In genomic region chr10:123972481-123973401, GRCh38 we compare ENCODE assay signal across 14 cellular contexts.
DNase-seq lines count a peak whose midpoint lies in the region; ATAC-seq and TF ChIP-seq lines count a peak whose summit lies in the region.
"Had no signal": no experiment of that assay in that cellular context is flagged by ENCODE, and none has a peak within 500 bp of the region (broad histone marks: within the 10 kb centered on the region; RNA-seq: fewer than 3 reads in every experiment).

No MANE protein-coding gene starts in this region.

- TF ChIP-seq RAD21 in SK-N-SH (IDR thresholded peaks at IDR 0.05; ENCODE audit: low read length) = no peak

- WGBS in SK-N-SH (ENCODE audit: low lambda C conversion rate) = 52% methylated on average over 34 of the region's 62 CpGs
- 1 to 2% methylated on average over 18 to 60 of the region's 62 CpGs for WGBS in body of pancreas, 2 donors

- H2AFZ ChIP-seq in SK-N-SH (ENCODE audit: low read depth) = no peak overlapping the region

- CTCF ChIA-PET in SK-N-SH (lab: Yijun Ruan, JAX) = interaction anchor here (0.6 to 3.1 kb wide), 5 partner anchors 22 to 416 kb away, joined by 3 to 17 read pairs (median 8); no protein-coding TSS in a partner anchor

- no peaks in the 10 kb centered on the region for H3K36me3 ChIP-seq in SK-N-SH (replicated peaks in 1 of 2; ENCODE audit: control insufficient read depth in 1 of 2, insufficient read depth in 2 of 2, low read length in 1 of 2)
- no peaks in the 10 kb centered on the region for H3K36me3 ChIP-seq in adipocyte (ENCODE audit: control insufficient read depth, insufficient read depth, low read length, severe bottlenecking)
- no peaks in the 10 kb centered on the region for H3K36me3 ChIP-seq in thoracic aorta
- no peaks in the 10 kb centered on the region for H3K36me3 ChIP-seq in body of pancreas (replicated peaks in 1 of 2; ENCODE audit: insufficient read depth in 1 of 2, low read depth in 2 of 2)
- H3K36me3 ChIP-seq: adrenal gland had no signal

- no peaks in the 10 kb centered on the region for H3K9me2 ChIP-seq in SK-N-SH

- H3K9ac ChIP-seq in SK-N-SH (no peak overlapping the region), adipocyte (ENCODE audit: low read length) (no peak overlapping the region)

- ATAC-seq in SK-N-SH treated with all-trans-retinoic acid at 6 μM for 48 hours = no peak
- ATAC-seq in thoracic aorta (ENCODE audit: insufficient number of reproducible peaks, low FRiP score, low read depth) = no peak
- ATAC-seq in body of pancreas = no peak
- ATAC-seq in HG02884 (IDR thresholded peaks at IDR 0.05; ENCODE audit: unreplicated experiment) = no peak
- ATAC-seq: psoas muscle had no signal

- H3K4me2 ChIP-seq in SK-N-SH = no peak overlapping the region

- DNase-seq in SK-N-SH = peak; percentile 74
- DNase-seq in adipocyte (ENCODE audit: low read depth) = peak; percentile 32
- DNase-seq in iPS-NIHi11 (ENCODE audit: low spot score) = peak; percentile 61
- no peak for DNase-seq in thoracic aorta (ENCODE audit: low spot score)
- no peak for DNase-seq in 8988T
- no peak for DNase-seq in body of pancreas
- DNase-seq: activated T-cell treated with anti-CD3 and anti-CD28 coated beads, Interleukin-2, amount 50 U/mL, for 24 hours; adrenal gland; COR-L47; immature natural killer cell; psoas muscle; RPMI8226 had no signal

- H3K79me2 ChIP-seq in SK-N-SH (ENCODE audit: insufficient read depth) = no peaks in the 10 kb centered on the region

- TF ChIP-seq CTCF in SK-N-SH (IDR thresholded peaks at IDR 0.05) (no peak), thoracic aorta (IDR thresholded peaks at IDR 0.05) (no peak), body of pancreas (IDR thresholded peaks at IDR 0.05) (no peak)

- TF ChIP-seq POLR2A in body of pancreas (IDR thresholded peaks at IDR 0.05) = no peak

- no peak overlapping the region for H3K4me3 ChIP-seq in SK-N-SH (ENCODE audit: low read depth in 2 of 2, low read length in 1 of 2)
- no peak overlapping the region for H3K4me3 ChIP-seq in adipocyte (ENCODE audit: low read length)
- peak overlapping the region; percentile 28 for H3K4me3 ChIP-seq in thoracic aorta
- H3K4me3 ChIP-seq in body of pancreas = no peak overlapping the region
- H3K4me3 ChIP-seq: adrenal gland, psoas muscle had no signal

- no peaks in the 10 kb centered on the region for H3K4me1 ChIP-seq in SK-N-SH (ENCODE audit: control insufficient read depth in 1 of 2, insufficient read depth in 2 of 2, low read depth in 1 of 2, low read length in 1 of 2)
- H3K4me1 ChIP-seq in adipocyte (ENCODE audit: control insufficient read depth, insufficient read depth, low read length) = peaks cover 3% of the 10 kb centered on the region
- peaks cover 0 to 7% of the 10 kb centered on the region in 2 donors for H3K4me1 ChIP-seq in thoracic aorta (ENCODE audit: control insufficient read depth in 1 of 2, low read depth in 2 of 2)
- H3K4me1 ChIP-seq in body of pancreas = peaks cover 5% of the 10 kb centered on the region
- H3K4me1 ChIP-seq: adrenal gland had no signal

- POLR2A ChIA-PET in SK-N-SH (lab: Yijun Ruan, JAX) = no interaction called here

- H3K27ac ChIP-seq in SK-N-SH (ENCODE audit: low read depth in 2 of 2, low read length in 1 of 2) (no peak overlapping the region), thoracic aorta (no peak overlapping the region), body of pancreas (no peak overlapping the region)
- H3K27ac ChIP-seq: adrenal gland, psoas muscle had no signal

- H3K27me3 ChIP-seq in SK-N-SH (ENCODE audit: insufficient read depth) (no peaks in the 10 kb centered on the region), adipocyte (replicated peaks; ENCODE audit: control insufficient read depth, insufficient read depth, low read length) (peaks cover 48% of the 10 kb centered on the region), thoracic aorta (replicated peaks; ENCODE audit: insufficient read depth) (peaks cover 7% of the 10 kb centered on the region), body of pancreas (peaks cover 0 to 14% of the 10 kb centered on the region in 2 donors)

- no peak for TF ChIP-seq EP300 in SK-N-SH (IDR thresholded peaks at IDR 0.05; ENCODE audit: borderline replicate concordance in 1 of 2, low read depth in 1 of 2, low read length in 1 of 2)

- H4K20me1 ChIP-seq in SK-N-SH (ENCODE audit: insufficient read depth) = no peaks in the 10 kb centered on the region

- H3K9me3 ChIP-seq in SK-N-SH (no peaks in the 10 kb centered on the region), adipocyte (ENCODE audit: control insufficient read depth, low read length) (peaks cover 23% of the 10 kb centered on the region), thoracic aorta (peaks cover 8% of the 10 kb centered on the region), body of pancreas (peaks cover 0 to 7% (median 0%) of the 10 kb centered on the region in 3 donors)
- H3K9me3 ChIP-seq: psoas muscle had no signal

- intact Hi-C loops in body of pancreas (cut with DNase I) = no loop called here

- no peaks in the 10 kb centered on the region for H3F3A ChIP-seq in SK-N-SH (replicated peaks; ENCODE audit: insufficient read depth)

TF ChIP-seq in SK-N-SH, 30 proteins besides CTCF, POLR2A, EP300 and RAD21 (continues in another document):
- no peak for TF ChIP-seq RXRA (IDR thresholded peaks at IDR 0.05; ENCODE audit: borderline replicate concordance, low read depth)
- no peak for TF ChIP-seq YY1 (IDR thresholded peaks at IDR 0.05; ENCODE audit: low read depth)
- no peak for TF ChIP-seq JUND (IDR thresholded peaks at IDR 0.05)
- TF ChIP-seq USF1 (IDR thresholded peaks at IDR 0.05; ENCODE audit: borderline replicate concordance, low read depth) = no peak
- TF ChIP-seq TEAD4 (IDR thresholded peaks at IDR 0.05; ENCODE audit: borderline replicate concordance, insufficient read depth) = no peak
- TF ChIP-seq MEF2A (IDR thresholded peaks at IDR 0.05; ENCODE audit: borderline replicate concordance, low read depth) = no peak
- no peak for TF ChIP-seq CHD2 (IDR thresholded peaks at IDR 0.05; ENCODE audit: low read length, partially characterized antibody)
- TF ChIP-seq FOXJ3 (CRISPR knock-in tag; IDR thresholded peaks at IDR 0.05) = no peak
- TF ChIP-seq ELF1 (IDR thresholded peaks at IDR 0.05) = no peak
- TF ChIP-seq NRF1 (IDR thresholded peaks at IDR 0.05; ENCODE audit: low read depth, low read length) = no peak
- no peak for TF ChIP-seq TAF1 (IDR thresholded peaks at IDR 0.05; ENCODE audit: borderline replicate concordance, low read depth, low read length)

TF ChIP-seq in SK-N-SH treated with all-trans-retinoic acid at 6 μM for 48 hours, 23 proteins besides CTCF, POLR2A, EP300 and RAD21:
- no peak for TF ChIP-seq RARB (CRISPR knock-in tag; IDR thresholded peaks at IDR 0.05)
- TF ChIP-seq CREB5 (CRISPR knock-in tag; IDR thresholded peaks at IDR 0.05; ENCODE audit: low read depth) = no peak
- TF ChIP-seq CSDC2 (CRISPR knock-in tag; IDR thresholded peaks at IDR 0.05) = no peak
- no peak for TF ChIP-seq ZNF70 (CRISPR knock-in tag; IDR thresholded peaks at IDR 0.05)
- no peak for TF ChIP-seq ZNF8 (CRISPR knock-in tag; IDR thresholded peaks at IDR 0.05)
- TF ChIP-seq BACH2 (CRISPR knock-in tag; IDR thresholded peaks at IDR 0.05; ENCODE audit: borderline replicate concordance) = no peak
- no peak for TF ChIP-seq PPARA (CRISPR knock-in tag; IDR thresholded peaks at IDR 0.05; ENCODE audit: borderline replicate concordance)
- TF ChIP-seq POU6F1 (CRISPR knock-in tag; IDR thresholded peaks at IDR 0.05; ENCODE audit: borderline replicate concordance, low read depth) = no peak
- no peak for TF ChIP-seq PATZ1 (CRISPR knock-in tag; IDR thresholded peaks at IDR 0.05; ENCODE audit: borderline replicate concordance)
- no peak for TF ChIP-seq ZFP30 (CRISPR knock-in tag; IDR thresholded peaks at IDR 0.05)
- TF ChIP-seq TCF4 (CRISPR knock-in tag; IDR thresholded peaks at IDR 0.05; ENCODE audit: borderline replicate concordance) = no peak

Comparison
In these comparisons a context has a peak if more than half of its experiments do, and no peak if none do; other contexts are left out.
1. DNase-seq: peak in SK-N-SH (single experiment), adipocyte (single experiment) and iPS-NIHi11 (single experiment); none in thoracic aorta (single experiment), 8988T (single experiment) and body of pancreas (0 of 4).